Comparison of ENCODE assay signal across 26 cellular contexts in genomic region chr21:45952974-45953373, GRCh38. TPM values are rescaled to one million over a fixed set of nuclear protein-coding genes. Genes with fewer than 3 reads are reported as not detected.
DNase-seq lines count a peak whose midpoint lies in the region; ATAC-seq and TF ChIP-seq lines count a peak whose summit lies in the region.
"Had no signal": no experiment of that assay in that cellular context is flagged by ENCODE, and none has a peak within 500 bp of the region (broad histone marks: within the 10 kb centered on the region; RNA-seq: fewer than 3 reads in every experiment).

No MANE protein-coding gene starts in this region.

- H3K27me3 Mint-ChIP-seq in osteocyte (ENCODE audit: unreplicated experiment) = peaks cover under 1% of the 10 kb centered on the region
- peaks cover 6% of the 10 kb centered on the region for H3K27me3 Mint-ChIP-seq in type B pancreatic cell

- ATAC-seq in HG02798 (IDR thresholded peaks at IDR 0.05; ENCODE audit: poor library complexity, unreplicated experiment) (no peak), HG03045 (IDR thresholded peaks at IDR 0.05; ENCODE audit: unreplicated experiment) (no peak)
- ATAC-seq: GM12878; heart left ventricle; sciatic nerve; SK-N-SH treated with all-trans-retinoic acid at 6 μM for 48 hours; stimulated activated naive B cell treated with anti-CD40 and anti-IgM and Interleukin-4, amounts not matched to agents 10 μg/mL and 1 μg/mL and 100 μg/mL, for 72 hours had no signal

- DNase-seq in esophagus muscularis mucosa (ENCODE audit: extremely low spot score) (no peak), right atrium auricular region (ENCODE audit: low spot score) (no peak), osteocyte (ENCODE audit: extremely low spot score, unreplicated experiment) (no peak), type B pancreatic cell (ENCODE audit: extremely low spot score, unreplicated experiment) (peak; percentile 61), foreskin melanocyte (no peak)
- DNase-seq: activated B cell treated with CpG ODN at 0.5 μM for 24 hours; activated CD4-positive, alpha-beta T cell treated with anti-CD3 and anti-CD28 coated beads, Interleukin-2, amount 50 U/mL, for 4 hours; activated naive CD4-positive, alpha-beta T cell treated with anti-CD3 and anti-CD28 coated beads, Interleukin-2, amount 10 ng/mL, durations not matched to agents 7 days and 5 days; central memory CD4-positive, alpha-beta T cell; DMS153; erythroblast; HFFc6; NCI-H146; NCI-H226; PC-9; stimulated activated CD4-positive, alpha-beta T cell treated with anti-CD3 and anti-CD28 coated beads, Interleukin-15, amount 100 ng/mL, for 24 hours; stimulated activated naive B cell treated with anti-CD40 and anti-IgM and Interleukin-4, amounts not matched to agents 10 μg/mL and 1 μg/mL and 100 μg/mL, for 72 hours had no signal

- H3K27me3 ChIP-seq in esophagus muscularis mucosa (peaks cover 0 to 4% (median 0%) of the 10 kb centered on the region in 4 donors), right atrium auricular region (no peaks in the 10 kb centered on the region)
- H3K27me3 ChIP-seq: BLaER1, heart left ventricle had no signal

- peak overlapping the region; percentile 5 for H3K27ac Mint-ChIP-seq in osteocyte (ENCODE audit: unreplicated experiment)
- no peak overlapping the region for H3K27ac Mint-ChIP-seq in type B pancreatic cell
- H3K27ac Mint-ChIP-seq: activated B cell treated with CpG ODN at 0.5 μM for 24 hours; activated naive CD4-positive, alpha-beta T cell treated with anti-CD3 and anti-CD28 coated beads, Interleukin-2, amount 10 ng/mL, durations not matched to agents 7 days and 5 days; HFFc6; stimulated activated naive B cell treated with anti-CD40 and anti-IgM and Interleukin-4, amounts not matched to agents 10 μg/mL and 1 μg/mL and 100 μg/mL, for 72 hours; T-helper 1 cell treated with Interleukin-12 subunit alpha and Interleukin-12 subunit beta and Interleukin-4 antibody, amounts not matched to agents 30 μg/mL and 1 μg/mL, for 36 hours had no signal

- H3K9me3 Mint-ChIP-seq in osteocyte (ENCODE audit: unreplicated experiment) = no peaks in the 10 kb centered on the region
- H3K9me3 Mint-ChIP-seq in type B pancreatic cell = no peaks in the 10 kb centered on the region
- H3K9me3 Mint-ChIP-seq: activated naive CD4-positive, alpha-beta T cell treated with anti-CD3 and anti-CD28 coated beads, Interleukin-2, amount 10 ng/mL, durations not matched to agents 7 days and 5 days; HFFc6; stimulated activated naive B cell treated with anti-CD40 and anti-IgM and Interleukin-4, amounts not matched to agents 10 μg/mL and 1 μg/mL and 100 μg/mL, for 72 hours; T-helper 1 cell treated with Interleukin-12 subunit alpha and Interleukin-12 subunit beta and Interleukin-4 antibody, amounts not matched to agents 30 μg/mL and 1 μg/mL, for 36 hours had no signal

- peaks cover 14 to 50% (median 47%) of the 10 kb centered on the region in 4 donors for H3K4me1 ChIP-seq in esophagus muscularis mucosa
- H3K4me1 ChIP-seq in right atrium auricular region = peaks cover 0 to 43% of the 10 kb centered on the region in 2 donors

- peaks cover 56% of the 10 kb centered on the region for H3K4me1 Mint-ChIP-seq in osteocyte (ENCODE audit: unreplicated experiment)
- peaks cover 15% of the 10 kb centered on the region for H3K4me1 Mint-ChIP-seq in type B pancreatic cell (ENCODE audit: unreplicated experiment)
- H3K4me1 Mint-ChIP-seq: activated B cell treated with CpG ODN at 0.5 μM for 24 hours; activated naive CD4-positive, alpha-beta T cell treated with anti-CD3 and anti-CD28 coated beads, Interleukin-2, amount 10 ng/mL, durations not matched to agents 7 days and 5 days; stimulated activated naive B cell treated with anti-CD40 and anti-IgM and Interleukin-4, amounts not matched to agents 10 μg/mL and 1 μg/mL and 100 μg/mL, for 72 hours had no signal

- H3K9me3 ChIP-seq in esophagus muscularis mucosa = no peaks in the 10 kb centered on the region
- H3K9me3 ChIP-seq in right atrium auricular region = no peaks in the 10 kb centered on the region
- H3K9me3 ChIP-seq: heart left ventricle had no signal

- H3K36me3 ChIP-seq in esophagus muscularis mucosa (no peaks in the 10 kb centered on the region), right atrium auricular region (no peaks in the 10 kb centered on the region)
- H3K36me3 ChIP-seq: BLaER1, heart left ventricle had no signal

- TF ChIP-seq EP300 in esophagus muscularis mucosa (IDR thresholded peaks at IDR 0.05) = no peak

- intact Hi-C loops in esophagus muscularis mucosa (cut with DNase I) = no loop called here

- WGBS in esophagus muscularis mucosa = 69% methylated on average over 11 of the region's 11 CpGs

- TF ChIP-seq POLR2A in esophagus muscularis mucosa (IDR thresholded peaks at IDR 0.05; ENCODE audit: low read depth) = no peak

- TF ChIP-seq CTCF in esophagus muscularis mucosa (IDR thresholded peaks at IDR 0.05) = no peak
- TF ChIP-seq CTCF in right atrium auricular region (IDR thresholded peaks at IDR 0.05) = no peak
- no peak for TF ChIP-seq CTCF in osteocyte (IDR thresholded peaks at IDR 0.05)
- TF ChIP-seq CTCF in type B pancreatic cell (conservative IDR thresholded peaks at IDR 0.05) = no peak

- no peaks in the 10 kb centered on the region for H3K36me3 Mint-ChIP-seq in osteocyte (ENCODE audit: unreplicated experiment)
- H3K36me3 Mint-ChIP-seq in type B pancreatic cell = no peaks in the 10 kb centered on the region
- H3K36me3 Mint-ChIP-seq: activated naive CD4-positive, alpha-beta T cell treated with anti-CD3 and anti-CD28 coated beads, Interleukin-2, amount 10 ng/mL, durations not matched to agents 7 days and 5 days; stimulated activated naive B cell treated with anti-CD40 and anti-IgM and Interleukin-4, amounts not matched to agents 10 μg/mL and 1 μg/mL and 100 μg/mL, for 72 hours had no signal

- H3K4me3 ChIP-seq in esophagus muscularis mucosa (no peak overlapping the region), right atrium auricular region (no peak overlapping the region)
- H3K4me3 ChIP-seq: BLaER1, GM12878, heart left ventricle, lung, PC-9 had no signal

- H3K27ac ChIP-seq in esophagus muscularis mucosa (replicated peaks in 1 of 4) (peak overlapping the region; percentile 75 to 81 (median 78)), right atrium auricular region (peak overlapping the region; percentile 76 to 84)
- H3K27ac ChIP-seq: BLaER1, PC-9 had no signal

- H3K4me3 Mint-ChIP-seq in osteocyte (ENCODE audit: unreplicated experiment) = no peak overlapping the region
- no peak overlapping the region for H3K4me3 Mint-ChIP-seq in type B pancreatic cell
- H3K4me3 Mint-ChIP-seq: activated B cell treated with CpG ODN at 0.5 μM for 24 hours; activated naive CD4-positive, alpha-beta T cell treated with anti-CD3 and anti-CD28 coated beads, Interleukin-2, amount 10 ng/mL, durations not matched to agents 7 days and 5 days; HFFc6; stimulated activated naive B cell treated with anti-CD40 and anti-IgM and Interleukin-4, amounts not matched to agents 10 μg/mL and 1 μg/mL and 100 μg/mL, for 72 hours; T-helper 1 cell treated with Interleukin-12 subunit alpha and Interleukin-12 subunit beta and Interleukin-4 antibody, amounts not matched to agents 30 μg/mL and 1 μg/mL, for 36 hours had no signal

RNA-seq across cellular contexts. Expression of gene COL6A1, which starts 28.6 kb away (rescaled TPM):
- total RNA-seq in esophagus muscularis mucosa (1,000 to 10,000 TPM in 2 of 4 donors, 100 to 1,000 TPM in 2; 646 to 1,432 (median 1,078) TPM), right atrium auricular region (100 to 1,000 TPM; 201 to 278 TPM), osteocyte (1,503 and 1,582 TPM in 2 replicates), type B pancreatic cell (ENCODE audit: low replicate concordance) (78.4 and 167 TPM in 2 replicates)
